ENCODE assay signal across 13 cellular contexts in genomic region chr10:43946445-43946844, GRCh38.
A peak's percentile ranks its signal among the peaks of the same experiment; 100 is the strongest.
DNase-seq lines count a peak whose midpoint lies in the region; ATAC-seq and TF ChIP-seq lines count a peak whose summit lies in the region.
"Had no signal": no experiment of that assay in that cellular context is flagged by ENCODE, and none has a peak within 500 bp of the region (broad histone marks: within the 10 kb centered on the region; RNA-seq: fewer than 3 reads in every experiment).

No MANE protein-coding gene starts in this region.

- no peaks in the 10 kb centered on the region for H3K79me1 ChIP-seq in mesenchymal stem cell (replicated peaks; ENCODE audit: low read length, poor library complexity, severe bottlenecking)

- no peak for TF ChIP-seq CTCF in activated CD8-positive, alpha-beta T cell treated with anti-CD3 and anti-CD28 coated beads for 36 hours (IDR thresholded peaks at IDR 0.05)
- TF ChIP-seq CTCF in coronary artery (IDR thresholded peaks at IDR 0.05) = no peak

- H3K36me3 Mint-ChIP-seq in activated CD8-positive, alpha-beta T cell treated with anti-CD3 and anti-CD28 coated beads, Interleukin-2, amount 10 ng/mL, durations not matched to agents 7 days and 5 days (ENCODE audit: low read depth) = no peaks in the 10 kb centered on the region
- H3K36me3 Mint-ChIP-seq in activated CD8-positive, alpha-beta T cell treated with anti-CD3 and anti-CD28 coated beads for 36 hours (ENCODE audit: low read depth) = no peaks in the 10 kb centered on the region
- H3K36me3 Mint-ChIP-seq: CD14-positive monocyte; CD8-positive, alpha-beta T cell had no signal

- no peak overlapping the region for H3K4me3 ChIP-seq in coronary artery
- H3K4me3 ChIP-seq in mesenchymal stem cell (ENCODE audit: insufficient read depth in 1 of 2, low read depth in 1 of 2, low read length in 2 of 2) = no peak overlapping the region
- H3K4me3 ChIP-seq: GM23338 had no signal

- peaks cover 5% of the 10 kb centered on the region for H3K4me1 Mint-ChIP-seq in activated CD8-positive, alpha-beta T cell treated with anti-CD3 and anti-CD28 coated beads, Interleukin-2, amount 10 ng/mL, durations not matched to agents 7 days and 5 days (ENCODE audit: low read depth)
- H3K4me1 Mint-ChIP-seq in activated CD8-positive, alpha-beta T cell treated with anti-CD3 and anti-CD28 coated beads for 36 hours (ENCODE audit: low read depth) = peaks cover 16% of the 10 kb centered on the region
- H3K4me1 Mint-ChIP-seq: CD14-positive monocyte, GM23338 had no signal

- H3K36me3 ChIP-seq in mesenchymal stem cell (ENCODE audit: control insufficient read depth in 1 of 2, insufficient read depth in 2 of 2, low read depth in 1 of 2, low read length in 2 of 2) = no peaks in the 10 kb centered on the region

- H3K27me3 Mint-ChIP-seq in activated CD8-positive, alpha-beta T cell treated with anti-CD3 and anti-CD28 coated beads, Interleukin-2, amount 10 ng/mL, durations not matched to agents 7 days and 5 days (ENCODE audit: low read depth) = peaks cover 20% of the 10 kb centered on the region
- peaks cover 4% of the 10 kb centered on the region for H3K27me3 Mint-ChIP-seq in activated CD8-positive, alpha-beta T cell treated with anti-CD3 and anti-CD28 coated beads for 36 hours

- POLR2A ChIA-PET in activated CD8-positive, alpha-beta T cell treated with anti-CD3 and anti-CD28 coated beads, Interleukin-2, amount 10 ng/mL, durations not matched to agents 7 days and 5 days (lab: Charles Lee) = no interaction called here
- POLR2A ChIA-PET in activated CD8-positive, alpha-beta T cell treated with anti-CD3 and anti-CD28 coated beads for 36 hours (lab: Charles Lee) = no interaction called here

- no peak overlapping the region for H2BK5ac ChIP-seq in mesenchymal stem cell (ENCODE audit: low read depth, low read length, poor library complexity, severe bottlenecking)

- CTCF ChIA-PET in activated CD8-positive, alpha-beta T cell treated with anti-CD3 and anti-CD28 coated beads, Interleukin-2, amount 10 ng/mL, durations not matched to agents 7 days and 5 days (lab: Charles Lee) = no interaction called here
- CTCF ChIA-PET in activated CD8-positive, alpha-beta T cell treated with anti-CD3 and anti-CD28 coated beads for 36 hours (lab: Charles Lee) = no interaction called here

- intact Hi-C loops in activated CD8-positive, alpha-beta T cell treated with anti-CD3 and anti-CD28 coated beads for 36 hours (cut with micrococcal nuclease) = no loop called here

- no peak overlapping the region for H2BK120ac ChIP-seq in mesenchymal stem cell (ENCODE audit: low read depth, low read length)

- no peak for ATAC-seq in activated CD8-positive, alpha-beta T cell treated with anti-CD3 and anti-CD28 coated beads, Interleukin-2, amount 10 ng/mL, durations not matched to agents 7 days and 5 days
- no peak for ATAC-seq in activated CD8-positive, alpha-beta T cell treated with anti-CD3 and anti-CD28 coated beads for 36 hours
- no peak for ATAC-seq in HG03025 (IDR thresholded peaks at IDR 0.05; ENCODE audit: low FRiP score, unreplicated experiment)
- ATAC-seq: CD8-positive, alpha-beta T cell; GM23338 had no signal

- no peak overlapping the region for H3K14ac ChIP-seq in mesenchymal stem cell (ENCODE audit: low read length in 2 of 2)

- H3K4me1 ChIP-seq in mesenchymal stem cell (ENCODE audit: control insufficient read depth, insufficient read depth, low read depth, low read length) = no peaks in the 10 kb centered on the region

- no peak overlapping the region for H2AK5ac ChIP-seq in mesenchymal stem cell (ENCODE audit: low read length, severe bottlenecking)

- no peak overlapping the region for H4K91ac ChIP-seq in mesenchymal stem cell (ENCODE audit: low read length)

- no peak overlapping the region for H3K9ac ChIP-seq in mesenchymal stem cell (ENCODE audit: low read length)

- H3K4ac ChIP-seq in mesenchymal stem cell (ENCODE audit: low read depth in 1 of 2, low read length in 2 of 2) = no peak overlapping the region

- H4K8ac ChIP-seq in mesenchymal stem cell (ENCODE audit: low read length) = peak overlapping the region; percentile 64

- H2AFZ ChIP-seq in mesenchymal stem cell (ENCODE audit: low read depth, low read length) = no peak overlapping the region
- H2AFZ ChIP-seq: GM23338 had no signal

- no peak overlapping the region for H3K27ac Mint-ChIP-seq in activated CD8-positive, alpha-beta T cell treated with anti-CD3 and anti-CD28 coated beads, Interleukin-2, amount 10 ng/mL, durations not matched to agents 7 days and 5 days
- H3K27ac Mint-ChIP-seq in activated CD8-positive, alpha-beta T cell treated with anti-CD3 and anti-CD28 coated beads for 36 hours = no peak overlapping the region
- H3K27ac Mint-ChIP-seq: CD14-positive monocyte; CD8-positive, alpha-beta T cell; GM23338 had no signal

- no peak overlapping the region for H3K4me3 Mint-ChIP-seq in activated CD8-positive, alpha-beta T cell treated with anti-CD3 and anti-CD28 coated beads, Interleukin-2, amount 10 ng/mL, durations not matched to agents 7 days and 5 days
- no peak overlapping the region for H3K4me3 Mint-ChIP-seq in activated CD8-positive, alpha-beta T cell treated with anti-CD3 and anti-CD28 coated beads for 36 hours
- H3K4me3 Mint-ChIP-seq: CD14-positive monocyte; CD8-positive, alpha-beta T cell; GM23338 had no signal

- H2BK15ac ChIP-seq in mesenchymal stem cell (ENCODE audit: low read depth, poor library complexity, severe bottlenecking) = peak overlapping the region; percentile 5

- H3K18ac ChIP-seq in mesenchymal stem cell (ENCODE audit: low read depth in 1 of 2, low read length in 2 of 2) = no peak overlapping the region

- peak; percentile 14 for DNase-seq in activated CD8-positive, alpha-beta T cell treated with anti-CD3 and anti-CD28 coated beads, Interleukin-2, amount 10 ng/mL, durations not matched to agents 7 days and 5 days
- DNase-seq in activated CD8-positive, alpha-beta T cell treated with anti-CD3 and anti-CD28 coated beads for 36 hours = no peak
- DNase-seq in coronary artery (ENCODE audit: low spot score) = peak; percentile 50
- DNase-seq in mesenchymal stem cell = no peak
- peak; percentile 31 for DNase-seq in ureter (ENCODE audit: low spot score)
- no peak for DNase-seq in stimulated activated CD4-positive, alpha-beta T cell treated with anti-CD3 and anti-CD28 coated beads, Interleukin-12 subunit alpha, Interleukin-12 subunit beta, amount 100 ng/mL, for 4 hours
- DNase-seq: DMS 273 treated with DMSO at 0.1 percent for 48 hours, H7 had no signal

- no peak overlapping the region for H3K27ac ChIP-seq in coronary artery
- no peak overlapping the region for H3K27ac ChIP-seq in mesenchymal stem cell (ENCODE audit: low read length, poor library complexity, severe bottlenecking)
- H3K27ac ChIP-seq: 22Rv1 had no signal

- H3K4me2 ChIP-seq in mesenchymal stem cell (ENCODE audit: low read length, poor library complexity, severe bottlenecking) = no peak overlapping the region
- H3K4me2 ChIP-seq: GM23338 had no signal

- H3K9me3 ChIP-seq in mesenchymal stem cell (ENCODE audit: control insufficient read depth, low read length) = no peaks in the 10 kb centered on the region

- peaks cover 0 to 6% of the 10 kb centered on the region in 2 experiments for H3K27me3 ChIP-seq in mesenchymal stem cell (ENCODE audit: control insufficient read depth in 1 of 2, insufficient read depth in 1 of 2, low read length in 2 of 2)

- WGBS in mesenchymal stem cell = over 99% methylated on average over 8 of the region's 10 CpGs

- H2BK12ac ChIP-seq in mesenchymal stem cell (ENCODE audit: low read length in 2 of 2) = no peak overlapping the region

- H3K23ac ChIP-seq in mesenchymal stem cell (ENCODE audit: low read length in 2 of 2) = no peak overlapping the region

- H3K9me3 Mint-ChIP-seq in activated CD8-positive, alpha-beta T cell treated with anti-CD3 and anti-CD28 coated beads, Interleukin-2, amount 10 ng/mL, durations not matched to agents 7 days and 5 days (ENCODE audit: insufficient read depth) = no peaks in the 10 kb centered on the region
- H3K9me3 Mint-ChIP-seq in activated CD8-positive, alpha-beta T cell treated with anti-CD3 and anti-CD28 coated beads for 36 hours = peaks cover 6% of the 10 kb centered on the region
- H3K9me3 Mint-ChIP-seq: CD8-positive, alpha-beta T cell; GM23338 had no signal

Comparison
In these comparisons a context has a peak if more than half of its experiments do, and no peak if none do; other contexts are left out.
1. DNase-seq: peak in activated CD8-positive, alpha-beta T cell treated with anti-CD3 and anti-CD28 coated beads, Interleukin-2, amount 10 ng/mL, durations not matched to agents 7 days and 5 days (single experiment), coronary artery (single experiment) and ureter (single experiment); none in activated CD8-positive, alpha-beta T cell treated with anti-CD3 and anti-CD28 coated beads for 36 hours (single experiment), mesenchymal stem cell (single experiment) and stimulated activated CD4-positive, alpha-beta T cell treated with anti-CD3 and anti-CD28 coated beads, Interleukin-12 subunit alpha, Interleukin-12 subunit beta, amount 100 ng/mL, for 4 hours (single experiment).